In genomic region chr16:56824804-56825203, GRCh38 we compare ENCODE assay signal across 30 cellular contexts. TPM values are rescaled to one million over a fixed set of nuclear protein-coding genes. Genes with fewer than 3 reads are reported as not detected.
"Had no signal": no experiment of that assay in that cellular context is flagged by ENCODE, and none has a peak within 500 bp of the region (broad histone marks: within the 10 kb centered on the region; RNA-seq: fewer than 3 reads in every experiment).

No MANE protein-coding gene starts in this region.

- H2AFZ ChIP-seq: PC-9 had no signal

- H3K27me3 Mint-ChIP-seq: activated CD4-positive, alpha-beta memory T cell treated with anti-CD3 and anti-CD28 coated beads, Interleukin-2, amount 10 ng/mL, durations not matched to agents 7 days and 5 days; activated CD8-positive, alpha-beta memory T cell treated with anti-CD3 and anti-CD28 coated beads, Interleukin-2, amount 10 ng/mL, durations not matched to agents 7 days and 5 days; activated naive CD8-positive, alpha-beta T cell treated with anti-CD3 and anti-CD28 coated beads for 36 hours; T-cell; T-helper 17 cell had no signal

- H3K4me3 ChIP-seq: cardiac muscle cell, PC-9 had no signal

- H3K27ac Mint-ChIP-seq: activated CD4-positive, alpha-beta memory T cell treated with anti-CD3 and anti-CD28 coated beads, Interleukin-2, amount 10 ng/mL, durations not matched to agents 7 days and 5 days; activated CD8-positive, alpha-beta memory T cell treated with anti-CD3 and anti-CD28 coated beads, Interleukin-2, amount 10 ng/mL, durations not matched to agents 7 days and 5 days; activated naive CD8-positive, alpha-beta T cell treated with anti-CD3 and anti-CD28 coated beads for 36 hours; T-cell; T-helper 17 cell had no signal

- H3K9me3 Mint-ChIP-seq: activated CD4-positive, alpha-beta memory T cell treated with anti-CD3 and anti-CD28 coated beads, Interleukin-2, amount 10 ng/mL, durations not matched to agents 7 days and 5 days; activated naive CD8-positive, alpha-beta T cell treated with anti-CD3 and anti-CD28 coated beads for 36 hours; T-cell had no signal

- H3K4me2 ChIP-seq: PC-9 had no signal

- H3K27ac ChIP-seq: cardiac muscle cell, PC-9, RWPE1, WERI-Rb-1 had no signal

- H3K4me3 Mint-ChIP-seq: activated CD4-positive, alpha-beta memory T cell treated with anti-CD3 and anti-CD28 coated beads, Interleukin-2, amount 10 ng/mL, durations not matched to agents 7 days and 5 days; activated CD8-positive, alpha-beta memory T cell treated with anti-CD3 and anti-CD28 coated beads, Interleukin-2, amount 10 ng/mL, durations not matched to agents 7 days and 5 days; activated naive CD8-positive, alpha-beta T cell treated with anti-CD3 and anti-CD28 coated beads for 36 hours; T-cell; T-helper 17 cell had no signal

- H3K27me3 ChIP-seq: cardiac muscle cell had no signal

- DNase-seq: activated CD4-positive, alpha-beta memory T cell treated with anti-CD3 and anti-CD28 coated beads, Interleukin-2, amount 10 ng/mL, durations not matched to agents 7 days and 5 days; activated CD4-positive, alpha-beta T cell treated with anti-CD3 and anti-CD28 coated beads for 1 hour; activated CD4-positive, alpha-beta T cell treated with anti-CD3 and anti-CD28 coated beads for 48 hours; activated CD4-positive, CD25-positive, alpha-beta regulatory T cell; activated CD8-positive, alpha-beta memory T cell treated with anti-CD3 and anti-CD28 coated beads for 24 hours; activated CD8-positive, alpha-beta memory T cell treated with anti-CD3 and anti-CD28 coated beads, Interleukin-2, amount 10 ng/mL, durations not matched to agents 7 days and 5 days; activated CD8-positive, alpha-beta memory T cell treated with anti-CD3 and anti-CD28 coated beads, Interleukin-2, amount 50 U/mL, for 48 hours; activated effector memory CD4-positive, alpha-beta T cell treated with Interleukin-2 at 50 U/mL for 16 hours; activated naive CD4-positive, alpha-beta T cell; activated naive CD4-positive, alpha-beta T cell treated with anti-CD3 and anti-CD28 coated beads, Interleukin-2, amount 50 U/mL, for 16 hours; activated naive CD8-positive, alpha-beta T cell treated with anti-CD3 and anti-CD28 coated beads for 36 hours; activated T-cell treated with anti-CD3 and anti-CD28 coated beads, Interleukin-2, amount 50 U/mL, for 48 hours; amniotic stem cell; aorta; NCI-H187; NCI-H2029 treated with DMSO at 0.1 percent for 48 hours; NCI-H226; NCI-H446 treated with DMSO at 0.1 percent for 48 hours; NCI-H82; NK-92 treated with Interleukin-12 subunit alpha and Interleukin-12 subunit beta, amount 100 ng/mL, for 24 hours; PC-9; SIG-M5; T-cell; T-helper 17 cell had no signal

- ATAC-seq: T-cell, T-helper 17 cell had no signal

- H3K4me1 Mint-ChIP-seq: activated CD4-positive, alpha-beta memory T cell treated with anti-CD3 and anti-CD28 coated beads, Interleukin-2, amount 10 ng/mL, durations not matched to agents 7 days and 5 days; activated CD8-positive, alpha-beta memory T cell treated with anti-CD3 and anti-CD28 coated beads, Interleukin-2, amount 10 ng/mL, durations not matched to agents 7 days and 5 days had no signal

RNA-seq across cellular contexts. Expression of gene SLC12A3, which starts 40.2 kb away (rescaled TPM):
- total RNA-seq: activated CD4-positive, alpha-beta memory T cell treated with anti-CD3 and anti-CD28 coated beads, Interleukin-2, amount 10 ng/mL, durations not matched to agents 7 days and 5 days; activated CD8-positive, alpha-beta memory T cell treated with anti-CD3 and anti-CD28 coated beads, Interleukin-2, amount 10 ng/mL, durations not matched to agents 7 days and 5 days; aorta; cardiac muscle cell; M059J; Right ventricle myocardium inferior; SK-MEL-5; T-helper 17 cell had no signal
- polyA plus RNA-seq: aorta, cardiac muscle cell had no signal
